11 cellular contexts compared by ENCODE assay signal in the genomic region with DNA sequence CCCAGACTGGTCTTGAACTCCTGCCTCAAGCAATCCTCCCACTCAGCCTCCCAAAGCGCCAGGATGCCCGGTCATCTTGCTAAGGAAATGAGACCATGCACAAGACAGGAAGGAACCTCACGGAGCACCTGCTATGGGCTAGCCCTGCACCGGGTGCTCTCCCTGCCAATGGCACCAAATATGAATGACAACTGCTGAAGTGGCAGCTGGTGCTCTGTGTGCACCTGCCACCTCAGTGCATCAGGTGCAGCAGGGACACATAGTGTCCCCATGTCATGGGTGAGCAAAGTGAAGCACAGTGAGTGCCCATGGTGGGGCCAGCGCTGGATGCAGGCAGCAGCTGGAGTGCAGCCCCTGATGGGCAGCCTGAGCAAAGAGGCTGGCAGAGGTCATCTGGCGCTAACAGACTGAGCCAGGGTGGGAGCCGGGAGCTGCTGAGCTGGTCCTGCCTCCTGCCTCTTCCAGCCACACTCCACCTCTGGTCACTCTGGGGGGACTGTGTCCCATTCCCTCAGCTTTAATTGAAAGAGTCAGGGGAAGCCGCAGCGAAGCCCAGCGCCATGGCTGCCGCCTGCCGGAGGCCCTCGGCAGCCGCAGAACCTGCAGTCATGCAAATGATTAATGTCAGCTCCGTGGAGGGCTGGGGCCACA. TPM values are rescaled to one million over a fixed set of nuclear protein-coding genes. Genes with fewer than 3 reads are reported as not detected.
A peak's percentile ranks its signal among the peaks of the same experiment; 100 is the strongest.
DNase-seq lines count a peak whose midpoint lies in the region; ATAC-seq and TF ChIP-seq lines count a peak whose summit lies in the region.
"Had no signal": no experiment of that assay in that cellular context is flagged by ENCODE, and none has a peak within 500 bp of the region (broad histone marks: within the 10 kb centered on the region; RNA-seq: fewer than 3 reads in every experiment).

No MANE protein-coding gene starts in this region.

- H3K27me3 ChIP-seq in Karpas-422 (ENCODE audit: low read length): no peaks in the 10 kb centered on the region
- peaks cover 4% of the 10 kb centered on the region for H3K27me3 ChIP-seq in neural progenitor cell
- H3K27me3 ChIP-seq: tibial nerve had no signal

- H4K20me1 ChIP-seq in Karpas-422 (ENCODE audit: insufficient read depth, low read depth, low read length) (no peaks in the 10 kb centered on the region), OCI-LY7 (ENCODE audit: insufficient read depth, low read length) (no peaks in the 10 kb centered on the region), neural progenitor cell (ENCODE audit: low read depth) (no peaks in the 10 kb centered on the region)

- DNase-seq in NCI-H526 (lab: John Stamatoyannopoulos, UW) (peak; percentile 20 to 60), NCI-H526 treated with DMSO at 0.1 percent for 48 hours (lab: John Stamatoyannopoulos, UW) (no peak), Karpas-422 (peak; percentile 61), OCI-LY7 (ENCODE audit: low spot score) (peak; percentile 3), neural progenitor cell (ENCODE audit: low spot score) (no peak), epidermal melanocyte (ENCODE audit: insufficient read length, low spot score) (no peak)
- DNase-seq: activated naive CD4-positive, alpha-beta T cell treated with Interleukin-2 at 50 U/mL for 16 hours had no signal

- no peak overlapping the region for H3K4me3 Mint-ChIP-seq in neural progenitor cell
- H3K4me3 Mint-ChIP-seq in stimulated activated memory B cell treated with anti-CD40 and anti-IgM and Interleukin-4, amounts not matched to agents 10 μg/mL and 1 μg/mL and 100 μg/mL, for 72 hours: no peak overlapping the region

- H3K79me2 ChIP-seq in Karpas-422 (ENCODE audit: low read length) (no peaks in the 10 kb centered on the region), OCI-LY7 (ENCODE audit: insufficient read depth, low read depth, low read length) (no peaks in the 10 kb centered on the region), neural progenitor cell (ENCODE audit: low read depth) (no peaks in the 10 kb centered on the region)

- H3K36me3 ChIP-seq in Karpas-422 (ENCODE audit: insufficient read depth, low read length): no peaks in the 10 kb centered on the region
- no peaks in the 10 kb centered on the region for H3K36me3 ChIP-seq in OCI-LY7 (ENCODE audit: insufficient read depth, low read length)
- no peaks in the 10 kb centered on the region for H3K36me3 ChIP-seq in neural progenitor cell
- H3K36me3 ChIP-seq: tibial nerve had no signal

- H3K4me1 ChIP-seq in Karpas-422 (ENCODE audit: low read length) (peaks cover 3% of the 10 kb centered on the region; the same call in 1 of the 2 replicates), OCI-LY7 (ENCODE audit: insufficient read depth, low read length, poor library complexity, severe bottlenecking) (no peaks in the 10 kb centered on the region), neural progenitor cell (peaks cover 10% of the 10 kb centered on the region)
- H3K4me1 ChIP-seq: tibial nerve had no signal

- no peak for TF ChIP-seq CTCF in OCI-LY7 (conservative IDR thresholded peaks at IDR 0.05; ENCODE audit: low read length)
- peak; percentile 26 for TF ChIP-seq CTCF in neural progenitor cell (IDR thresholded peaks at IDR 0.05)

- CTCF ChIA-PET in OCI-LY7 (lab: Charles Lee; ENCODE audit: unreplicated experiment): interaction anchor here (0.6 kb wide), 1 partner anchor 37 kb away, joined by 3 read pairs; no protein-coding TSS in a partner anchor

- no TSS peak for BruUV-seq in OCI-LY7 (replicated peaks; lab: Mats Ljungman, UMichigan)

- H3K27me3 Mint-ChIP-seq in neural progenitor cell (ENCODE audit: insufficient read depth, low read depth): no peaks in the 10 kb centered on the region
- peaks cover 61% of the 10 kb centered on the region for H3K27me3 Mint-ChIP-seq in stimulated activated memory B cell treated with anti-CD40 and anti-IgM and Interleukin-4, amounts not matched to agents 10 μg/mL and 1 μg/mL and 100 μg/mL, for 72 hours

- H3K9me2 ChIP-seq in Karpas-422 (replicated peaks; ENCODE audit: insufficient read depth, low read length): no peaks in the 10 kb centered on the region
- no peaks in the 10 kb centered on the region for H3K9me2 ChIP-seq in OCI-LY7 (ENCODE audit: insufficient read depth, low read length)

- no peaks in the 10 kb centered on the region for H3K36me3 Mint-ChIP-seq in neural progenitor cell
- no peaks in the 10 kb centered on the region for H3K36me3 Mint-ChIP-seq in stimulated activated memory B cell treated with anti-CD40 and anti-IgM and Interleukin-4, amounts not matched to agents 10 μg/mL and 1 μg/mL and 100 μg/mL, for 72 hours

- no peak overlapping the region for H3K27ac Mint-ChIP-seq in neural progenitor cell
- H3K27ac Mint-ChIP-seq in stimulated activated memory B cell treated with anti-CD40 and anti-IgM and Interleukin-4, amounts not matched to agents 10 μg/mL and 1 μg/mL and 100 μg/mL, for 72 hours: no peak overlapping the region

- H3K9me3 Mint-ChIP-seq in neural progenitor cell: no peaks in the 10 kb centered on the region
- H3K9me3 Mint-ChIP-seq in stimulated activated memory B cell treated with anti-CD40 and anti-IgM and Interleukin-4, amounts not matched to agents 10 μg/mL and 1 μg/mL and 100 μg/mL, for 72 hours: no peaks in the 10 kb centered on the region

- H3K9ac ChIP-seq in Karpas-422 (ENCODE audit: low read length) (no peak overlapping the region), neural progenitor cell (no peak overlapping the region)

- POLR2A ChIA-PET in OCI-LY7 (lab: Charles Lee): no interaction called here

- no peak overlapping the region for H2AFZ ChIP-seq in Karpas-422 (ENCODE audit: low read length)
- no peak overlapping the region for H2AFZ ChIP-seq in OCI-LY7 (ENCODE audit: low read length)
- H2AFZ ChIP-seq in neural progenitor cell (replicated peaks): no peak overlapping the region

- no peak for ATAC-seq in stimulated activated memory B cell treated with anti-CD40 and anti-IgM and Interleukin-4, amounts not matched to agents 10 μg/mL and 1 μg/mL and 100 μg/mL, for 72 hours
- no peak for ATAC-seq in GM21825 (IDR thresholded peaks at IDR 0.05; ENCODE audit: unreplicated experiment)

- H3F3A ChIP-seq in neural progenitor cell (ENCODE audit: low read depth): peaks cover 5% of the 10 kb centered on the region

- no peak overlapping the region for H3K4me3 ChIP-seq in Karpas-422 (ENCODE audit: low read length)
- H3K4me3 ChIP-seq in OCI-LY7 (ENCODE audit: low read depth, low read length, poor library complexity, severe bottlenecking): no peak overlapping the region
- no peak overlapping the region for H3K4me3 ChIP-seq in neural progenitor cell
- H3K4me3 ChIP-seq: tibial nerve had no signal

- H3K27ac ChIP-seq in Karpas-422 (ENCODE audit: low read length) (no peak overlapping the region), OCI-LY7 (ENCODE audit: low read depth, low read length, poor library complexity, severe bottlenecking) (no peak overlapping the region), neural progenitor cell (no peak overlapping the region)
- H3K27ac ChIP-seq: tibial nerve had no signal

- no peaks in the 10 kb centered on the region for H3K9me3 ChIP-seq in Karpas-422 (ENCODE audit: low read length)
- no peaks in the 10 kb centered on the region for H3K9me3 ChIP-seq in OCI-LY7 (ENCODE audit: low read length)
- H3K9me3 ChIP-seq in neural progenitor cell (ENCODE audit: low read depth): no peaks in the 10 kb centered on the region

- no peaks in the 10 kb centered on the region for H3K4me1 Mint-ChIP-seq in neural progenitor cell
- H3K4me1 Mint-ChIP-seq in stimulated activated memory B cell treated with anti-CD40 and anti-IgM and Interleukin-4, amounts not matched to agents 10 μg/mL and 1 μg/mL and 100 μg/mL, for 72 hours: peaks cover 19% of the 10 kb centered on the region

- H3K4me2 ChIP-seq in Karpas-422 (ENCODE audit: low read depth, low read length, poor library complexity, severe bottlenecking) (no peak overlapping the region), OCI-LY7 (ENCODE audit: low read length) (no peak overlapping the region), neural progenitor cell (no peak overlapping the region)

- intact Hi-C loops in OCI-LY7 (cut with micrococcal nuclease; ENCODE audit: unreplicated experiment): no loop called here

RNA-seq across cellular contexts. Expression of a gene that starts 46.4 kb away (rescaled TPM):
- total RNA-seq in Karpas-422 (2014; rRNA removed; shearing (Covaris generic); ENCODE audit: low replicate concordance): not detected in 2 replicates
- not detected in 2 replicates for total RNA-seq in OCI-LY7 (2014; rRNA removed; shearing (Covaris generic))
- total RNA-seq in OCI-LY7 (2022) (not detected in 2 replicates), neural progenitor cell (ENCODE audit: low replicate concordance) (0.17 and 2.9 TPM in 2 replicates)
- total RNA-seq: fibroblast of lung, tibial nerve had no signal

Comparison
In these comparisons a context has a peak if more than half of its experiments do, and no peak if none do; other contexts are left out.
1. DNase-seq: peak in NCI-H526 (2 of 2), Karpas-422 (single experiment) and OCI-LY7 (single experiment); none in NCI-H526 treated with DMSO at 0.1 percent for 48 hours (single experiment), neural progenitor cell (single experiment) and epidermal melanocyte (single experiment).